ENCODE assay signal across 9 cellular contexts in the genomic region with DNA sequence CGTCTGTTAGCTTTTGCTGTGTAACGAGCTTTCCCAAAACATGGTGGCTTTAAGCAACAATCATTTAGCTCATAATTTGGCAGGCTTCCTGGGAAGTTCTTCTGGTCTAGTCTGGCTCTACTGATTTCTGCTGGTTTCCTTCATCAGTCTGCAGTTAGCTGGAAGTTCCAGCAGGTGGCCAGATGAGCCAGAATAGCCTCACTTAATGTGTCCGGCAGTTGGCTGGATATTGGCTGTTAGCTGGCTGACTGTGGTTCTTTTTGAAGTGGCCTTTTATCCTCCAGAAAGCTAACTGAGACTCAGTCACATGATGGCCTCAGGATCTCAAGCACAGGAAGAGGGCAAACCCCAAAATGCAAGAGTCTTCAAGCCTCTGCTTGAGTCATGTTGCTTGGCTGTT. TPM values are rescaled to one million over a fixed set of nuclear protein-coding genes. Genes with fewer than 3 reads are reported as not detected.
A peak's percentile ranks its signal among the peaks of the same experiment; 100 is the strongest.
DNase-seq lines count a peak whose midpoint lies in the region; ATAC-seq, FAIRE-seq and TF ChIP-seq lines count a peak whose summit lies in the region.
"Had no signal": no experiment of that assay in that cellular context is flagged by ENCODE, and none has a peak within 500 bp of the region (broad histone marks: within the 10 kb centered on the region; RNA-seq: fewer than 3 reads in every experiment).

No MANE protein-coding gene starts in this region.

- TF ChIP-seq CTCF in esophagus muscularis mucosa (IDR thresholded peaks at IDR 0.05) = peak; percentile 38 to 52 (median 44)
- peak; percentile 59 for TF ChIP-seq CTCF in neural progenitor cell (IDR thresholded peaks at IDR 0.05)

- H3K36me3 Mint-ChIP-seq in neural progenitor cell = no peaks in the 10 kb centered on the region

- H3F3A ChIP-seq in neural progenitor cell (ENCODE audit: low read depth) = no peaks in the 10 kb centered on the region

- 41% methylated on average over 3 of the region's 3 CpGs for WGBS in esophagus muscularis mucosa

- H3K9me3 ChIP-seq in esophagus muscularis mucosa (no peaks in the 10 kb centered on the region), neural progenitor cell (ENCODE audit: low read depth) (no peaks in the 10 kb centered on the region)
- H3K9me3 ChIP-seq: BLaER1 treated with 17β-estradiol and CSF1 and Interleukin-3, amounts not matched to agents 10 nM and 100 nM had no signal

- no peak overlapping the region for H3K4me3 ChIP-seq in esophagus muscularis mucosa
- H3K4me3 ChIP-seq in neural progenitor cell = no peak overlapping the region
- H3K4me3 ChIP-seq: BLaER1 treated with 17β-estradiol and CSF1 and Interleukin-3, amounts not matched to agents 10 nM and 100 nM had no signal

- TF ChIP-seq EP300 in esophagus muscularis mucosa (IDR thresholded peaks at IDR 0.05) = no peak

- FAIRE-seq in RCC 7860 (lab: Jason Lieb, UNC) = peak; percentile 54

- H3K79me2 ChIP-seq in neural progenitor cell (ENCODE audit: low read depth) = no peaks in the 10 kb centered on the region

- H2AFZ ChIP-seq in neural progenitor cell (replicated peaks) = peak overlapping the region; percentile 72

- no peaks in the 10 kb centered on the region for H3K27me3 Mint-ChIP-seq in neural progenitor cell (ENCODE audit: insufficient read depth, low read depth)

- ATAC-seq in GM19351 (IDR thresholded peaks at IDR 0.05; ENCODE audit: unreplicated experiment) (peak; percentile 92), HG03280 (IDR thresholded peaks at IDR 0.05; ENCODE audit: unreplicated experiment) (peak; percentile 83)

- H3K4me1 ChIP-seq in esophagus muscularis mucosa (no peaks in the 10 kb centered on the region), neural progenitor cell (no peaks in the 10 kb centered on the region)

- H3K4me3 Mint-ChIP-seq in neural progenitor cell = no peak overlapping the region

- no peak for TF ChIP-seq POLR2A in esophagus muscularis mucosa (IDR thresholded peaks at IDR 0.05; ENCODE audit: low read depth)

- no peak overlapping the region for H3K4me2 ChIP-seq in neural progenitor cell

- DNase-seq in NCI-H1436 (lab: John Stamatoyannopoulos, UW) = peak; percentile 4
- no peak for DNase-seq in NCI-H1436 treated with DMSO at 0.1 percent for 48 hours (lab: John Stamatoyannopoulos, UW)
- peak; percentile 17 for DNase-seq in RCC 7860 (ENCODE audit: low spot score)
- DNase-seq in esophagus muscularis mucosa (ENCODE audit: extremely low spot score) = no peak
- DNase-seq in neural progenitor cell (ENCODE audit: low spot score) = peak; percentile 71
- DNase-seq in NCI-H1105 treated with DMSO at 0.1 percent for 48 hours (lab: John Stamatoyannopoulos, UW) = no peak

- no peaks in the 10 kb centered on the region for H4K20me1 ChIP-seq in neural progenitor cell (ENCODE audit: low read depth)
- H4K20me1 ChIP-seq: BLaER1 treated with 17β-estradiol and CSF1 and Interleukin-3, amounts not matched to agents 10 nM and 100 nM had no signal

- no peaks in the 10 kb centered on the region for H3K36me3 ChIP-seq in esophagus muscularis mucosa
- no peaks in the 10 kb centered on the region for H3K36me3 ChIP-seq in neural progenitor cell
- H3K36me3 ChIP-seq: BLaER1 treated with 17β-estradiol and CSF1 and Interleukin-3, amounts not matched to agents 10 nM and 100 nM had no signal

- H3K27ac ChIP-seq in esophagus muscularis mucosa (replicated peaks in 1 of 4) = no peak overlapping the region
- H3K27ac ChIP-seq in neural progenitor cell = no peak overlapping the region

- H3K27me3 ChIP-seq in esophagus muscularis mucosa = no peaks in the 10 kb centered on the region
- no peaks in the 10 kb centered on the region for H3K27me3 ChIP-seq in neural progenitor cell

- intact Hi-C loops in esophagus muscularis mucosa (cut with DNase I) = loop anchor here (5.0 kb wide), 1 partner anchor 620 kb away; no protein-coding TSS in a partner anchor

- H3K9me3 Mint-ChIP-seq in neural progenitor cell = peaks cover 2% of the 10 kb centered on the region

- H3K9ac ChIP-seq in neural progenitor cell = no peak overlapping the region
- H3K9ac ChIP-seq: BLaER1 treated with 17β-estradiol and CSF1 and Interleukin-3, amounts not matched to agents 10 nM and 100 nM had no signal

- H3K4me1 Mint-ChIP-seq in neural progenitor cell = peaks cover 5% of the 10 kb centered on the region

- no peak overlapping the region for H3K27ac Mint-ChIP-seq in neural progenitor cell

RNA-seq across cellular contexts. Expression of a gene that starts 34.9 kb away (rescaled TPM):
- total RNA-seq in esophagus muscularis mucosa = not detected
- not detected in 2 replicates for total RNA-seq in neural progenitor cell (ENCODE audit: low replicate concordance)

Comparison
In these comparisons a context has a peak if more than half of its experiments do, and no peak if none do; other contexts are left out.
1. DNase-seq: peak in NCI-H1436 (single experiment), RCC 7860 (single experiment) and neural progenitor cell (single experiment); none in NCI-H1436 treated with DMSO at 0.1 percent for 48 hours (single experiment), esophagus muscularis mucosa (single experiment) and NCI-H1105 treated with DMSO at 0.1 percent for 48 hours (single experiment).